Comparison of ENCODE assay signal across 11 cellular contexts in the genomic region with DNA sequence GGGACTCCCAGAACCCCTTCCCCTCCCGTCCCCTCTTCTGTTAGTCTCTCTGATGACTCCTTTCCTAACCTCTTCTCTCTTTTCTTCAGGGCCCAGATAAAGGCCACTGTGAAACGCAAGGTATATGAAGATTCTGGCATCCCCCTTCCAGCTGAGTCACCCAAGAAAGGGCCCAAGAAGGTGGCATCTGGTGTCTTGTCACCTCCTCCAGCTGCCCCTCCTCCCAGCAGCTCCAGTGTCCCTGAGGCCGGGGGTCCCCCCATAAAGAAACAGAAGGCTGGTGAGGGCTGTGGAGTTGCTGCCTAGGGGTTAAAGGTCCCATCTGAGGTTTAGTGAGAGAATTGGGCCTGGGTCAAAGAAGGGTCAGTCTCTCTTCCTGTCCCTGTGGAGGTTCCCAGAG. TPM values are rescaled to one million over a fixed set of nuclear protein-coding genes. Genes with fewer than 3 reads are reported as not detected.
DNase-seq lines count a peak whose midpoint lies in the region; ATAC-seq, FAIRE-seq and TF ChIP-seq lines count a peak whose summit lies in the region.
"Had no signal": no experiment of that assay in that cellular context is flagged by ENCODE, and none has a peak within 500 bp of the region (broad histone marks: within the 10 kb centered on the region; RNA-seq: fewer than 3 reads in every experiment).

No MANE protein-coding gene starts in this region.

- H3K4me1 ChIP-seq in right atrium auricular region (peaks cover 0 to 67% of the 10 kb centered on the region in 2 donors), GM12878 (ENCODE audit: control insufficient read depth, insufficient read depth, low read length) (peaks cover 27% of the 10 kb centered on the region), vagina (peaks cover 58% of the 10 kb centered on the region)

- peak overlapping the region; percentile 91 for H3K4me3 Mint-ChIP-seq in neural crest cell

- WGBS in GM12878 (ENCODE audit: insufficient coverage, insufficient replicate concordance, low lambda C conversion rate, missing lambda C conversion rate): 64% methylated on average over 3 of the region's 3 CpGs

- no peaks in the 10 kb centered on the region for H3K9me3 Mint-ChIP-seq in neural crest cell

- peaks cover 74% of the 10 kb centered on the region for H3K4me1 Mint-ChIP-seq in neural crest cell

- H2AFZ ChIP-seq in GM12878 (ENCODE audit: control insufficient read depth, low read depth, low read length): no peak overlapping the region

- peaks cover 47% of the 10 kb centered on the region for H3K79me2 ChIP-seq in GM12878 (ENCODE audit: control insufficient read depth, insufficient read depth, low read length)

- intact Hi-C loops in left ventricle myocardium superior (cut with micrococcal nuclease): no loop called here
- intact Hi-C loops in GM12878 (cut with micrococcal nuclease; ENCODE audit: unreplicated experiment): loop anchor here (10.0 kb wide), 1 partner anchor 262 kb away; the partner anchor contains the start of gene XAF1
- intact Hi-C loops in vagina (cut with DNase I): no loop called here

- no peak for TF ChIP-seq RAD21 in GM12878 (IDR thresholded peaks at IDR 0.05; ENCODE audit: insufficient read depth, low read depth, low read length)

- H3K36me3 Mint-ChIP-seq in neural crest cell (ENCODE audit: low read depth): no peaks in the 10 kb centered on the region

- peak overlapping the region; percentile 93 to 97 for H3K27ac ChIP-seq in right atrium auricular region
- peak overlapping the region; percentile 100 for H3K27ac ChIP-seq in GM12878 (ENCODE audit: control insufficient read depth, insufficient read depth)
- H3K27ac ChIP-seq in vagina: peak overlapping the region; percentile 96

- H3K27me3 ChIP-seq in right atrium auricular region: no peaks in the 10 kb centered on the region
- no peaks in the 10 kb centered on the region for H3K27me3 ChIP-seq in GM12878 (replicated peaks in 1 of 2; ENCODE audit: control insufficient read depth in 2 of 2, insufficient read depth in 2 of 2, low read length in 1 of 2)
- no peaks in the 10 kb centered on the region for H3K27me3 ChIP-seq in vagina

- peaks cover 10% of the 10 kb centered on the region for H3K27me3 Mint-ChIP-seq in neural crest cell (ENCODE audit: low read depth)

- in situ Hi-C loops in GM12878 (cut with MboI): no loop called here

- H4K20me1 ChIP-seq in GM12878 (ENCODE audit: control insufficient read depth, insufficient read depth): no peaks in the 10 kb centered on the region

- peak overlapping the region; percentile 89 for H3K4me2 ChIP-seq in GM12878 (ENCODE audit: control insufficient read depth, insufficient read depth)

- peak overlapping the region; percentile 27 for H3K27ac Mint-ChIP-seq in neural crest cell (ENCODE audit: unreplicated experiment)

- RAD21 ChIA-PET in GM12878 (lab: Charles Lee; ENCODE audit: unreplicated experiment): interaction anchor here (0.9 to 1.9 kb wide), 2 partner anchors 22 to 106 kb away, joined by 4 to 8 read pairs; no protein-coding TSS in a partner anchor

- H3K4me3 ChIP-seq in right atrium auricular region (no peak overlapping the region), GM12878 (peak overlapping the region; percentile 65), vagina (no peak overlapping the region)

- no peak for FAIRE-seq in GM12878 (lab: Jason Lieb, UNC)
- FAIRE-seq: HepG2 had no signal

- peak overlapping the region; percentile 96 for H3K9ac ChIP-seq in GM12878 (ENCODE audit: control insufficient read depth, insufficient read depth, low read length)

- H3K36me3 ChIP-seq in right atrium auricular region (peaks cover 7% of the 10 kb centered on the region), GM12878 (ENCODE audit: control insufficient read depth in 2 of 2, insufficient read depth in 2 of 2, low read length in 1 of 2) (peaks cover 0 to 4% of the 10 kb centered on the region in 2 experiments; a peak in 2 of 4 replicates), vagina (no peaks in the 10 kb centered on the region)

- DNase-seq in right atrium auricular region (ENCODE audit: low spot score) (no peak), left ventricle myocardium superior (no peak), GM12878 (ENCODE audit: low read depth, low spot score) (no peak), neural crest cell (ENCODE audit: low read depth, low spot score) (no peak), vagina (ENCODE audit: extremely low spot score in 2 of 2) (no peak), mesenteric fat pad (ENCODE audit: low spot score) (no peak), globus pallidus (ENCODE audit: low spot score) (no peak), NCI-H82 (lab: John Stamatoyannopoulos, UW) (no peak)
- DNase-seq: NCI-H2171 treated with DMSO at 0.1 percent for 48 hours had no signal

- TF ChIP-seq POLR2A in GM12878 (IDR thresholded peaks at IDR 0.05; ENCODE audit: low read depth, low read length) (no peak), vagina (IDR thresholded peaks at IDR 0.05) (no peak)

- POLR2A ChIA-PET in GM12878 (lab: Charles Lee): interaction anchor here (0.5 to 3.0 kb wide), 10 partner anchors 7 to 1359 kb away, joined by 3 to 18 read pairs (median 5); partner anchors contain the start of gene SLC16A13

- no TSS peak for BruUV-seq in GM12878 (replicated peaks; lab: Mats Ljungman, UMichigan)

- ATAC-seq in left ventricle myocardium superior (no peak), GM12878 (no peak)
- ATAC-seq: HepG2, SK-N-SH treated with all-trans-retinoic acid at 6 μM for 48 hours had no signal

- H3K9me3 ChIP-seq in right atrium auricular region: no peaks in the 10 kb centered on the region
- H3K9me3 ChIP-seq in GM12878 (replicated peaks; ENCODE audit: control insufficient read depth, insufficient read depth, low read length): no peaks in the 10 kb centered on the region
- no peaks in the 10 kb centered on the region for H3K9me3 ChIP-seq in vagina

- CTCF ChIA-PET in GM12878 (lab: Yijun Ruan, JAX): interaction anchor here (0.6 to 8.8 kb wide), 10 partner anchors 9 to 1790 kb away, joined by 3 to 167 read pairs (median 4); partner anchors contain the start of gene RNASEK

- TF ChIP-seq CTCF in right atrium auricular region (IDR thresholded peaks at IDR 0.05) (no peak), GM12878 (IDR thresholded peaks at IDR 0.05 in 2 of 3, conservative IDR thresholded peaks at IDR 0.05 in 1 of 3; ENCODE audit: control insufficient read depth in 2 of 3, extremely low read depth in 1 of 3, insufficient read depth in 1 of 3, low read depth in 3 of 3, low read length in 3 of 3) (no peak), neural crest cell (conservative IDR thresholded peaks at IDR 0.05) (no peak), vagina (IDR thresholded peaks at IDR 0.05) (no peak)

- SMC1A ChIA-PET in GM12878 (lab: Charles Lee; ENCODE audit: uncharacterized antibody, unreplicated experiment): interaction anchor here (0.6 to 2.5 kb wide), 7 partner anchors 12 to 282 kb away, joined by 3 to 10 read pairs (median 3); partner anchors contain the start of gene SLC16A13

- no peak for TF ChIP-seq EP300 in GM12878 (IDR thresholded peaks at IDR 0.05; ENCODE audit: borderline replicate concordance in 1 of 2, control insufficient read depth in 1 of 2, low read depth in 2 of 2, low read length in 2 of 2)

RNA-seq across cellular contexts. Expression of gene RNASEK, which starts 4.0 kb away (rescaled TPM):
- total RNA-seq in right atrium auricular region (100 to 1,000 TPM; 231 to 334 TPM), left ventricle myocardium superior (174 TPM), GM12878 (2014; rRNA removed) (247 and 253 TPM in 2 replicates), GM12878 (2014; rRNA removed; fragmentation: Illumina TruSeq; extraction: Trizol) (96.6 and 106 TPM in 2 replicates), GM12878 (2021) (171 and 175 TPM in 2 replicates), neural crest cell (143 and 157 TPM in 2 replicates), vagina (155 TPM), mesenteric fat pad (243 TPM)
- total RNA-seq in GM12878 (2013; cell fraction: nucleolus; rRNA removed): 33.2 and 42.6 TPM in 2 replicates
- polyA plus RNA-seq in GM12878 (2011; ENCODE audit: low read depth): 208 TPM
- polyA plus RNA-seq in GM12878 (2011; rRNA removed) (54.4 and 97.4 TPM in 2 replicates), GM12878 (2014; fragmentation: Illumina TruSeq; extraction: Trizol) (87.0 and 218 TPM in 2 replicates), GM12878 (2014; fragmentation: Nextera tagmentation; extraction: Ambion mirVana) (100 to 1,000 TPM; 108 to 150 TPM), GM12878 (2014; rRNA removed) (202 and 223 TPM in 2 replicates), GM12878 (2016; fragmentation: Nextera tagmentation; extraction: Ambion mirVana) (100 to 1,000 TPM; 342 to 345 TPM)
- polyA plus RNA-seq in GM12878 (2011; cell fraction: cytosol; rRNA removed): 148 and 167 TPM in 2 replicates
- polyA plus RNA-seq in GM12878 (2011; cell fraction: nucleus; rRNA removed): 104 and 128 TPM in 2 replicates
- polyA plus RNA-seq in GM12878 (2012): 332 and 422 TPM in 2 replicates
- polyA minus RNA-seq in GM12878 (2011; rRNA and poly(A)+ RNA removed): 43.1 and 73.6 TPM in 2 replicates
- 77.8 and 83.1 TPM in 2 replicates for polyA minus RNA-seq in GM12878 (2011; cell fraction: cytosol; rRNA and poly(A)+ RNA removed)
- 29.1 and 37.7 TPM in 2 replicates for polyA minus RNA-seq in GM12878 (2011; cell fraction: nucleus; rRNA and poly(A)+ RNA removed)

RNA-seq across cellular contexts. Expression of gene BCL6B, which starts 6.4 kb away (rescaled TPM):
- total RNA-seq in right atrium auricular region (1 to 10 TPM; 6.1 to 9.2 TPM), left ventricle myocardium superior (13.1 TPM), GM12878 (2014; rRNA removed) (0.06 and 0.22 TPM in 2 replicates), GM12878 (2014; rRNA removed; fragmentation: Illumina TruSeq; extraction: Trizol) (0.09 and 0.18 TPM in 2 replicates), GM12878 (2021) (0.56 and 0.85 TPM in 2 replicates), neural crest cell (0.41 and 0.42 TPM in 2 replicates), vagina (10.1 TPM), mesenteric fat pad (32.2 TPM)
- 1.1 and 2.2 TPM in 2 replicates for total RNA-seq in GM12878 (2013; cell fraction: nucleolus; rRNA removed)
- 0.18 TPM for polyA plus RNA-seq in GM12878 (2011; ENCODE audit: low read depth)
- polyA plus RNA-seq in GM12878 (2011; rRNA removed) (0.10 and 0.12 TPM in 2 replicates), GM12878 (2014; fragmentation: Illumina TruSeq; extraction: Trizol) (0.05 and 0.15 TPM in 2 replicates), GM12878 (2014; fragmentation: Nextera tagmentation; extraction: Ambion mirVana) (under 1 TPM; 0.09 to 0.11 TPM), GM12878 (2014; rRNA removed) (0.08 and 0.14 TPM in 2 replicates), GM12878 (2016; fragmentation: Nextera tagmentation; extraction: Ambion mirVana) (under 1 TPM in 1 of 2 experiments, not detected in 1; 0.32 TPM)
- polyA plus RNA-seq in GM12878 (2011; cell fraction: cytosol; rRNA removed): 0.15 and 0.27 TPM in 2 replicates
- polyA plus RNA-seq in GM12878 (2011; cell fraction: nucleus; rRNA removed): 0.66 and 0.73 TPM in 2 replicates
- polyA plus RNA-seq in GM12878 (2012): 0.13 and 0.20 TPM in 2 replicates
- polyA minus RNA-seq in GM12878 (2011; rRNA and poly(A)+ RNA removed): 0.26 and 0.29 TPM in 2 replicates
- polyA minus RNA-seq in GM12878 (2011; cell fraction: cytosol; rRNA and poly(A)+ RNA removed): 2.1 TPM in 1 of 2 replicates, not detected in the other
- 0.85 TPM in 1 of 2 replicates, not detected in the other for polyA minus RNA-seq in GM12878 (2011; cell fraction: nucleus; rRNA and poly(A)+ RNA removed)
- total RNA-seq: HepG2 had no signal
- polyA plus RNA-seq: HepG2 had no signal

RNA-seq across cellular contexts. Expression of gene SLC16A13, which starts 19.4 kb away (rescaled TPM):
- total RNA-seq in right atrium auricular region (under 1 TPM; 0.70 to 0.71 TPM), left ventricle myocardium superior (1.2 TPM), GM12878 (2014; rRNA removed) (2.6 and 2.7 TPM in 2 replicates), GM12878 (2014; rRNA removed; fragmentation: Illumina TruSeq; extraction: Trizol) (2.1 and 2.3 TPM in 2 replicates), GM12878 (2021) (11.9 and 12.1 TPM in 2 replicates), neural crest cell (11.1 and 12.2 TPM in 2 replicates), vagina (2.0 TPM), mesenteric fat pad (2.9 TPM)
- total RNA-seq in GM12878 (2013; cell fraction: nucleolus; rRNA removed): 3.6 and 4.1 TPM in 2 replicates
- 2.4 TPM for polyA plus RNA-seq in GM12878 (2011; ENCODE audit: low read depth)
- polyA plus RNA-seq in GM12878 (2011; rRNA removed) (0.81 and 1.7 TPM in 2 replicates), GM12878 (2014; fragmentation: Illumina TruSeq; extraction: Trizol) (2.9 and 4.0 TPM in 2 replicates), GM12878 (2014; fragmentation: Nextera tagmentation; extraction: Ambion mirVana) (under 1 TPM; 0.34 to 0.46 TPM), GM12878 (2014; rRNA removed) (5.6 TPM in 2 replicates), GM12878 (2016; fragmentation: Nextera tagmentation; extraction: Ambion mirVana) (1 to 10 TPM; 5.9 to 6.8 TPM)
- 2.1 and 2.3 TPM in 2 replicates for polyA plus RNA-seq in GM12878 (2011; cell fraction: cytosol; rRNA removed)
- 5.8 and 6.6 TPM in 2 replicates for polyA plus RNA-seq in GM12878 (2011; cell fraction: nucleus; rRNA removed)
- 4.4 and 5.2 TPM in 2 replicates for polyA plus RNA-seq in GM12878 (2012)
- 3.7 and 5.4 TPM in 2 replicates for polyA minus RNA-seq in GM12878 (2011; rRNA and poly(A)+ RNA removed)
- polyA minus RNA-seq in GM12878 (2011; cell fraction: cytosol; rRNA and poly(A)+ RNA removed): 0.83 and 3.5 TPM in 2 replicates
- polyA minus RNA-seq in GM12878 (2011; cell fraction: nucleus; rRNA and poly(A)+ RNA removed): 5.6 and 9.0 TPM in 2 replicates

RNA-seq across cellular contexts. Expression of gene ALOX12, which starts 20.6 kb away (rescaled TPM):
- total RNA-seq in right atrium auricular region (under 1 TPM in 1 of 2 donors, not detected in 1; 0.47 TPM), left ventricle myocardium superior (not detected), GM12878 (2014; rRNA removed) (not detected in 2 replicates), GM12878 (2014; rRNA removed; fragmentation: Illumina TruSeq; extraction: Trizol) (not detected in 2 replicates), GM12878 (2021) (not detected in 2 replicates), neural crest cell (0.16 TPM in 1 of 2 replicates, not detected in the other), vagina (16.0 TPM), mesenteric fat pad (0.16 TPM)
- not detected in 2 replicates for total RNA-seq in GM12878 (2013; cell fraction: nucleolus; rRNA removed)
- not detected for polyA plus RNA-seq in GM12878 (2011; ENCODE audit: low read depth)
- polyA plus RNA-seq in GM12878 (2011; rRNA removed) (not detected in 2 replicates), GM12878 (2014; fragmentation: Illumina TruSeq; extraction: Trizol) (not detected in 2 replicates), GM12878 (2014; fragmentation: Nextera tagmentation; extraction: Ambion mirVana) (under 1 TPM; 0.23 to 0.51 TPM), GM12878 (2014; rRNA removed) (not detected in 2 replicates), GM12878 (2016; fragmentation: Nextera tagmentation; extraction: Ambion mirVana) (under 1 TPM; 0.64 to 0.82 TPM)
- polyA plus RNA-seq in GM12878 (2011; cell fraction: cytosol; rRNA removed): not detected in 2 replicates
- polyA plus RNA-seq in GM12878 (2011; cell fraction: nucleus; rRNA removed): 0.04 TPM in 1 of 2 replicates, not detected in the other
- polyA plus RNA-seq in GM12878 (2012): 0.60 and 0.83 TPM in 2 replicates
- polyA minus RNA-seq in GM12878 (2011; rRNA and poly(A)+ RNA removed): not detected in 2 replicates
- not detected in 2 replicates for polyA minus RNA-seq in GM12878 (2011; cell fraction: cytosol; rRNA and poly(A)+ RNA removed)
- polyA minus RNA-seq in GM12878 (2011; cell fraction: nucleus; rRNA and poly(A)+ RNA removed): not detected in 2 replicates
- total RNA-seq: HepG2 had no signal
- polyA plus RNA-seq: HepG2 had no signal

RNA-seq across cellular contexts. Expression of gene SLC16A11, which starts 27.5 kb away (rescaled TPM):
- total RNA-seq in right atrium auricular region: 1 to 10 TPM; 1.9 to 3.4 TPM
- total RNA-seq in left ventricle myocardium superior: 0.47 TPM
- total RNA-seq in GM12878 (2013; cell fraction: nucleolus; rRNA removed): 3.5 and 3.7 TPM in 2 replicates
- total RNA-seq in GM12878 (2014; rRNA removed): 1.1 and 1.8 TPM in 2 replicates
- 0.28 and 0.72 TPM in 2 replicates for total RNA-seq in GM12878 (2014; rRNA removed; fragmentation: Illumina TruSeq; extraction: Trizol)
- 2.0 and 2.7 TPM in 2 replicates for total RNA-seq in GM12878 (2021)
- polyA plus RNA-seq in GM12878 (2011; ENCODE audit: low read depth): 0.18 TPM
- polyA plus RNA-seq in GM12878 (2011; rRNA removed): 0.11 TPM in 1 of 2 replicates, not detected in the other
- 0.13 and 0.15 TPM in 2 replicates for polyA plus RNA-seq in GM12878 (2011; cell fraction: cytosol; rRNA removed)
- 1.1 TPM in 2 replicates for polyA plus RNA-seq in GM12878 (2011; cell fraction: nucleus; rRNA removed)
- polyA plus RNA-seq in GM12878 (2012): 1.2 TPM in 2 replicates
- 0.15 TPM in 1 of 2 replicates, not detected in the other for polyA plus RNA-seq in GM12878 (2014; fragmentation: Illumina TruSeq; extraction: Trizol)
- polyA plus RNA-seq in GM12878 (2014; fragmentation: Nextera tagmentation; extraction: Ambion mirVana): under 1 TPM; 0.24 to 0.35 TPM
- 1.5 and 1.6 TPM in 2 replicates for polyA plus RNA-seq in GM12878 (2014; rRNA removed)
- polyA plus RNA-seq in GM12878 (2016; fragmentation: Nextera tagmentation; extraction: Ambion mirVana): 1 to 10 TPM in 1 of 2 experiments, under 1 TPM in 1; 0.97 to 1.1 TPM
- polyA minus RNA-seq in GM12878 (2011; rRNA and poly(A)+ RNA removed): not detected in 2 replicates
- not detected in 2 replicates for polyA minus RNA-seq in GM12878 (2011; cell fraction: cytosol; rRNA and poly(A)+ RNA removed)
- polyA minus RNA-seq in GM12878 (2011; cell fraction: nucleus; rRNA and poly(A)+ RNA removed): 0.24 and 1.2 TPM in 2 replicates
- not detected in 2 replicates for total RNA-seq in neural crest cell
- not detected for total RNA-seq in vagina
- total RNA-seq in mesenteric fat pad: 0.84 TPM
- total RNA-seq: HepG2 had no signal
- polyA plus RNA-seq: HepG2 had no signal
